ENCODE assay signal across 27 cellular contexts in genomic region chr22:22082229-22082835, GRCh38.
"Had no signal": no experiment of that assay in that cellular context is flagged by ENCODE, and none has a peak within 500 bp of the region (broad histone marks: within the 10 kb centered on the region; RNA-seq: fewer than 3 reads in every experiment).

No MANE protein-coding gene starts in this region.

- H3K27me3 ChIP-seq: testis, thyroid gland, tibial nerve, upper lobe of left lung, uterus, vagina had no signal

- H3K27ac Mint-ChIP-seq: stimulated activated effector memory CD8-positive, alpha-beta T cell treated with anti-CD3 and anti-CD28 coated beads, Interleukin-12 subunit alpha, Interleukin-12 subunit beta, amount 100 ng/mL, for 72 hours; stimulated activated memory B cell treated with anti-CD40 and anti-IgM and Interleukin-4, amounts not matched to agents 10 μg/mL and 1 μg/mL and 100 μg/mL, for 72 hours; stimulated activated naive B cell treated with anti-CD40 and anti-IgM and Interleukin-4, amounts not matched to agents 10 μg/mL and 1 μg/mL and 100 μg/mL, for 72 hours; stimulated activated naive CD8-positive, alpha-beta T cell treated with anti-CD3 and anti-CD28 coated beads, Interleukin-15, amount 100 ng/mL, for 72 hours; stimulated activated naive CD8-positive, alpha-beta T cell treated with anti-CD3 and anti-CD28 coated beads, Interleukin-15, Interleukin-2, amounts not matched to agents 100 ng/mL and 50 ng/mL, for 24 hours; type B pancreatic cell had no signal

- H3K27me3 Mint-ChIP-seq: stimulated activated memory B cell treated with anti-CD40 and anti-IgM and Interleukin-4, amounts not matched to agents 10 μg/mL and 1 μg/mL and 100 μg/mL, for 72 hours; stimulated activated naive B cell treated with anti-CD40 and anti-IgM and Interleukin-4, amounts not matched to agents 10 μg/mL and 1 μg/mL and 100 μg/mL, for 72 hours had no signal

- H3K36me3 Mint-ChIP-seq: stimulated activated effector memory CD8-positive, alpha-beta T cell treated with anti-CD3 and anti-CD28 coated beads, Interleukin-12 subunit alpha, Interleukin-12 subunit beta, amount 100 ng/mL, for 72 hours; stimulated activated memory B cell treated with anti-CD40 and anti-IgM and Interleukin-4, amounts not matched to agents 10 μg/mL and 1 μg/mL and 100 μg/mL, for 72 hours; stimulated activated naive B cell treated with anti-CD40 and anti-IgM and Interleukin-4, amounts not matched to agents 10 μg/mL and 1 μg/mL and 100 μg/mL, for 72 hours; type B pancreatic cell had no signal

- H3K4me1 Mint-ChIP-seq: stimulated activated effector memory CD8-positive, alpha-beta T cell treated with anti-CD3 and anti-CD28 coated beads, Interleukin-12 subunit alpha, Interleukin-12 subunit beta, amount 100 ng/mL, for 72 hours; stimulated activated naive CD8-positive, alpha-beta T cell treated with anti-CD3 and anti-CD28 coated beads, Interleukin-15, amount 100 ng/mL, for 72 hours had no signal

- DNase-seq: stimulated activated CD4-positive, alpha-beta T cell treated with anti-CD3 and anti-CD28 coated beads, Interleukin-2, amount 100 ng/mL, for 48 hours; stimulated activated CD4-positive, alpha-beta T cell treated with anti-CD3 and anti-CD28 coated beads, Interleukin-4, amount 100 ng/mL, for 1 hour; stimulated activated CD4-positive, alpha-beta T cell treated with anti-CD3 and anti-CD28 coated beads, Interleukin-4, amount 100 ng/mL, for 24 hours; stimulated activated CD4-positive, alpha-beta T cell treated with anti-CD3 and anti-CD28 coated beads, Interleukin-4, amount 100 ng/mL, for 4 hours; stimulated activated CD8-positive, alpha-beta memory T cell treated with anti-CD3 and anti-CD28 coated beads, Interleukin-4, amount 100 ng/mL, for 48 hours; stimulated activated naive B cell treated with anti-CD40 and anti-IgM and Interleukin-4, amounts not matched to agents 10 μg/mL and 1 μg/mL and 100 μg/mL, for 72 hours; stimulated activated naive CD4-positive, alpha-beta T cell; stimulated activated naive CD4-positive, alpha-beta T cell treated with Interleukin-2 at 50 U/mL for 16 hours; stimulated activated naive CD8-positive, alpha-beta T cell treated with anti-CD3 and anti-CD28 coated beads, Interleukin-15, amount 100 ng/mL, for 72 hours; stimulated activated naive CD8-positive, alpha-beta T cell treated with anti-CD3 and anti-CD28 coated beads, Interleukin-15, Interleukin-2, amounts not matched to agents 100 U/mL and 50 U/mL, for 24 hours; substantia nigra; testis; thyroid gland; tibial artery; transverse colon; trophoblast cell; upper lobe of left lung; upper lobe of right lung; uterus had no signal

- H3K4me3 Mint-ChIP-seq: stimulated activated effector memory CD8-positive, alpha-beta T cell treated with anti-CD3 and anti-CD28 coated beads, Interleukin-12 subunit alpha, Interleukin-12 subunit beta, amount 100 ng/mL, for 72 hours; stimulated activated memory B cell treated with anti-CD40 and anti-IgM and Interleukin-4, amounts not matched to agents 10 μg/mL and 1 μg/mL and 100 μg/mL, for 72 hours; stimulated activated naive B cell treated with anti-CD40 and anti-IgM and Interleukin-4, amounts not matched to agents 10 μg/mL and 1 μg/mL and 100 μg/mL, for 72 hours; stimulated activated naive CD8-positive, alpha-beta T cell treated with anti-CD3 and anti-CD28 coated beads, Interleukin-15, amount 100 ng/mL, for 72 hours; stimulated activated naive CD8-positive, alpha-beta T cell treated with anti-CD3 and anti-CD28 coated beads, Interleukin-15, Interleukin-2, amounts not matched to agents 100 ng/mL and 50 ng/mL, for 24 hours; type B pancreatic cell had no signal

- H3K9me3 ChIP-seq: suprapubic skin, testis, thoracic aorta, thyroid gland, tibial artery, tibial nerve, transverse colon, upper lobe of left lung, upper lobe of right lung, uterus, vagina had no signal

- H3K27ac ChIP-seq: suprapubic skin, testis, thoracic aorta, thyroid gland, tibial artery, tibial nerve, transverse colon, upper lobe of left lung, upper lobe of right lung, uterus, vagina had no signal

- H3K36me3 ChIP-seq: suprapubic skin, thoracic aorta, thyroid gland, tibial artery, tibial nerve, transverse colon, upper lobe of left lung, upper lobe of right lung, uterus, vagina had no signal

- H3K9me3 Mint-ChIP-seq: stimulated activated effector memory CD8-positive, alpha-beta T cell treated with anti-CD3 and anti-CD28 coated beads, Interleukin-12 subunit alpha, Interleukin-12 subunit beta, amount 100 ng/mL, for 72 hours; stimulated activated memory B cell treated with anti-CD40 and anti-IgM and Interleukin-4, amounts not matched to agents 10 μg/mL and 1 μg/mL and 100 μg/mL, for 72 hours; stimulated activated naive B cell treated with anti-CD40 and anti-IgM and Interleukin-4, amounts not matched to agents 10 μg/mL and 1 μg/mL and 100 μg/mL, for 72 hours; stimulated activated naive CD8-positive, alpha-beta T cell treated with anti-CD3 and anti-CD28 coated beads, Interleukin-15, amount 100 ng/mL, for 72 hours; stimulated activated naive CD8-positive, alpha-beta T cell treated with anti-CD3 and anti-CD28 coated beads, Interleukin-15, Interleukin-2, amounts not matched to agents 100 ng/mL and 50 ng/mL, for 24 hours; type B pancreatic cell had no signal

- ATAC-seq: stimulated activated effector memory CD8-positive, alpha-beta T cell treated with anti-CD3 and anti-CD28 coated beads, Interleukin-12 subunit alpha, Interleukin-12 subunit beta, amount 100 ng/mL, for 72 hours; stimulated activated memory B cell treated with anti-CD40 and anti-IgM and Interleukin-4, amounts not matched to agents 10 μg/mL and 1 μg/mL and 100 μg/mL, for 72 hours; stimulated activated naive B cell treated with anti-CD40 and anti-IgM and Interleukin-4, amounts not matched to agents 10 μg/mL and 1 μg/mL and 100 μg/mL, for 72 hours; stimulated activated naive CD8-positive, alpha-beta T cell treated with anti-CD3 and anti-CD28 coated beads, Interleukin-15, amount 100 ng/mL, for 72 hours; stimulated activated naive CD8-positive, alpha-beta T cell treated with anti-CD3 and anti-CD28 coated beads, Interleukin-15, Interleukin-2, amounts not matched to agents 100 U/mL and 50 U/mL, for 24 hours; upper lobe of right lung had no signal

- H3K4me3 ChIP-seq: suprapubic skin, testis, thoracic aorta, thyroid gland, tibial artery, tibial nerve, transverse colon, upper lobe of left lung, upper lobe of right lung, uterus, vagina had no signal

- H3K4me1 ChIP-seq: suprapubic skin, thyroid gland, tibial artery, tibial nerve, transverse colon, upper lobe of left lung, upper lobe of right lung, uterus, vagina had no signal
